In the genomic region with DNA sequence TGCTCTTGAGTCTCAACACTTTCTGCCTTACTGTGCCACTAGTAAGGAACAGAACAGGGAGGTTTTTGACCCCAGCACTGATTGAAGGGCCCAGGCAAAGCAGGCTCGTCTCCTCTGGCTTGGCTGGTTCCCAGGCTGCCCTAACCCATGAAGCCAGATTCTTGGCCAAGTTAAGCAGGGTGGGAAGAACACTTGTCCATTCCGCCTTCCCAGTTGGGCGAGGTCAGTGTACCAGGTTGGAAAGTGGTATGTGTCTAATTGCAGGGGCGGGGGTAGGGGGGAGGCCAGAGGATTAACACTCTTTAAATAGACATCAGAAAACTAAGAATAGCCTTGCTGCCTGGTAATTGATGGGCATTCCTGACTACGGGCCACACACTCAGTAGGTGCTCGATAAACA, we compare ENCODE assay signal across 28 cellular contexts. TPM values are rescaled to one million over a fixed set of nuclear protein-coding genes. Genes with fewer than 3 reads are reported as not detected.
DNase-seq lines count a peak whose midpoint lies in the region; ATAC-seq and TF ChIP-seq lines count a peak whose summit lies in the region.
"Had no signal": no experiment of that assay in that cellular context is flagged by ENCODE, and none has a peak within 500 bp of the region (broad histone marks: within the 10 kb centered on the region; RNA-seq: fewer than 3 reads in every experiment).

No MANE protein-coding gene starts in this region.

- H3K27me3 ChIP-seq in PC-9 (ENCODE audit: insufficient read depth, low read depth) (no peaks in the 10 kb centered on the region), left ventricle myocardium inferior (ENCODE audit: low read depth) (no peaks in the 10 kb centered on the region), stomach (no peaks in the 10 kb centered on the region), A673 (replicated peaks; ENCODE audit: insufficient read depth, low read depth, low read length, poor library complexity) (no peaks in the 10 kb centered on the region)
- H3K27me3 ChIP-seq: MG63, pancreas, upper lobe of left lung had no signal

- POLR2A ChIA-PET in PC-9 (lab: Charles Lee; ENCODE audit: unreplicated experiment): no interaction called here
- POLR2A ChIA-PET in A673 (lab: Charles Lee; ENCODE audit: low non-redundant PET): no interaction called here

- CTCF ChIA-PET in PC-9 (lab: Charles Lee): interaction anchor here (0.6 kb wide), 1 partner anchor 637 kb away, joined by 4 read pairs; no protein-coding TSS in a partner anchor
- CTCF ChIA-PET in A673 (lab: Charles Lee): no interaction called here

- H2AFZ ChIP-seq in PC-9: no peak overlapping the region

- 60 to 67% (median 63%) methylated on average over 6 of the region's 6 CpGs for WGBS in stomach, 5 donors

- no peak overlapping the region for H3K4me2 ChIP-seq in PC-9
- H3K4me2 ChIP-seq: A549, KMS-11 had no signal

- no peak for ATAC-seq in GM18520 (IDR thresholded peaks at IDR 0.05; ENCODE audit: unreplicated experiment)
- ATAC-seq: A549; activated CD8-positive, alpha-beta T cell treated with anti-CD3 and anti-CD28 coated beads for 36 hours; pancreas had no signal

- no peak overlapping the region for H3K4me3 ChIP-seq in PC-9
- H3K4me3 ChIP-seq in left ventricle myocardium inferior: peak overlapping the region; percentile 41
- H3K4me3 ChIP-seq in stomach: no peak overlapping the region
- no peak overlapping the region for H3K4me3 ChIP-seq in A673 (ENCODE audit: low read depth, low read length, poor library complexity, severe bottlenecking)
- H3K4me3 ChIP-seq: A549, MG63, pancreas, upper lobe of left lung had no signal

- H3K27ac ChIP-seq in PC-9 (0 out of 2 replicates have a peak overlapping the region, but pooled peaks have one; percentile 24), left ventricle myocardium inferior (replicated peaks) (peak overlapping the region; percentile 78), stomach (peak overlapping the region in 3 of 5 donors; percentile 4 to 70 (median 53)), A673 (ENCODE audit: low read depth, low read length, poor library complexity, severe bottlenecking) (no peak overlapping the region)
- H3K27ac ChIP-seq: A549, KMS-11, pancreas had no signal

- TF ChIP-seq EP300 in stomach (IDR thresholded peaks at IDR 0.05): no peak

- BruUV-seq in PC-9 (replicated peaks; lab: Mats Ljungman, UMichigan) (no TSS peak), A673 (replicated peaks; lab: Mats Ljungman, UMichigan) (no TSS peak)

- peaks cover 79% of the 10 kb centered on the region for H3F3A ChIP-seq in PC-9 (ENCODE audit: insufficient read depth, low read depth)

- no peak for DNase-seq in PC-9
- DNase-seq in left ventricle myocardium inferior: peak; percentile 72
- DNase-seq in myocyte (ENCODE audit: low read depth): peak; percentile 94
- DNase-seq in stomach: no peak
- DNase-seq in NCI-H82 treated with DMSO at 0.1 percent for 48 hours (lab: John Stamatoyannopoulos, UW; ENCODE audit: unreplicated experiment): no peak
- no peak for DNase-seq in SKM-1 (lab: John Stamatoyannopoulos, UW; ENCODE audit: unreplicated experiment)
- DNase-seq in A673 (ENCODE audit: low spot score): no peak
- DNase-seq: activated CD8-positive, alpha-beta memory T cell treated with anti-CD3 and anti-CD28 coated beads, Interleukin-2, amount 50 U/mL, for 48 hours; activated CD8-positive, alpha-beta T cell treated with anti-CD3 and anti-CD28 coated beads for 36 hours; activated naive CD4-positive, alpha-beta T cell treated with anti-CD3 and anti-CD28 coated beads for 36 hours; AML-193; CD4-positive, CD25-positive, alpha-beta regulatory T cell; erythroblast; MG63; NCI-H1105 treated with DMSO at 0.1 percent for 48 hours; NCI-H1930; NCI-H524 treated with DMSO at 0.1 percent for 48 hours; NK-92 treated with Interleukin-12 subunit alpha and Interleukin-12 subunit beta, amount 100 ng/mL, for 24 hours; pancreas; retina; SHP77 treated with DMSO at 0.1 percent for 48 hours; stimulated activated CD4-positive, alpha-beta T cell treated with anti-CD3 and anti-CD28 coated beads, Interleukin-12 subunit alpha, Interleukin-12 subunit beta, amount 100 ng/mL, for 4 hours; stimulated activated CD4-positive, alpha-beta T cell treated with anti-CD3 and anti-CD28 coated beads, Interleukin-4, amount 100 ng/mL, for 1 hour; substantia nigra; upper lobe of left lung had no signal

- no peak for TF ChIP-seq POLR2A in stomach (IDR thresholded peaks at IDR 0.05)

- H3K9me3 ChIP-seq in PC-9 (ENCODE audit: insufficient read depth, low read depth) (no peaks in the 10 kb centered on the region), left ventricle myocardium inferior (replicated peaks) (no peaks in the 10 kb centered on the region), stomach (no peaks in the 10 kb centered on the region), A673 (ENCODE audit: low read depth, low read length, poor library complexity, severe bottlenecking) (no peaks in the 10 kb centered on the region)
- H3K9me3 ChIP-seq: A549, MG63, pancreas, upper lobe of left lung had no signal

- TF ChIP-seq CTCF in PC-9 (conservative IDR thresholded peaks at IDR 0.05) (no peak), left ventricle myocardium inferior (IDR thresholded peaks at IDR 0.05; ENCODE audit: borderline replicate concordance) (no peak), stomach (IDR thresholded peaks at IDR 0.05) (no peak), A673 (conservative IDR thresholded peaks at IDR 0.05; ENCODE audit: low read depth, low read length) (no peak)

- no peaks in the 10 kb centered on the region for H3K9me2 ChIP-seq in PC-9 (ENCODE audit: insufficient read depth)

- peaks cover 100% of the 10 kb centered on the region for H4K20me1 ChIP-seq in PC-9 (ENCODE audit: insufficient read depth)

- peaks cover 90% of the 10 kb centered on the region for H3K36me3 ChIP-seq in PC-9 (ENCODE audit: low read depth)
- peaks cover 33% of the 10 kb centered on the region for H3K36me3 ChIP-seq in left ventricle myocardium inferior
- H3K36me3 ChIP-seq in stomach: peaks cover 0 to 11% (median 0%) of the 10 kb centered on the region in 4 donors
- no peaks in the 10 kb centered on the region for H3K36me3 ChIP-seq in A673 (ENCODE audit: insufficient read depth, low read length, poor library complexity, severe bottlenecking)
- H3K36me3 ChIP-seq: pancreas had no signal

- intact Hi-C loops in PC-9 (cut with micrococcal nuclease; ENCODE audit: unreplicated experiment) (no loop called here), left ventricle myocardium inferior (cut with micrococcal nuclease) (no loop called here), stomach (cut with DNase I; ENCODE audit: low total_unique reads) (no loop called here), A673 (cut with micrococcal nuclease; ENCODE audit: unreplicated experiment) (no loop called here)

- H3K4me1 ChIP-seq in PC-9 (replicated peaks; ENCODE audit: insufficient read depth) (peaks cover 40% of the 10 kb centered on the region), left ventricle myocardium inferior (peaks cover 98% of the 10 kb centered on the region), stomach (peaks cover 0 to 88% (median 47%) of the 10 kb centered on the region in 4 donors), A673 (ENCODE audit: insufficient read depth, low read length, poor library complexity, severe bottlenecking) (no peaks in the 10 kb centered on the region)
- H3K4me1 ChIP-seq: A549, pancreas had no signal

- peaks cover 100% of the 10 kb centered on the region for H3K79me2 ChIP-seq in PC-9 (ENCODE audit: low read depth)

RNA-seq across cellular contexts. Expression of gene TIMP3, which starts 14.4 kb away (rescaled TPM):
- total RNA-seq in PC-9 (2021) (79.8 and 89.3 TPM in 2 replicates), left ventricle myocardium inferior (250 TPM), myocyte (4.0 and 5.2 TPM in 2 replicates), stomach (100 to 1,000 TPM; 103 to 248 (median 212) TPM), A673 (2021) (13.7 and 14.1 TPM in 2 replicates)
- polyA plus RNA-seq in myocyte (2012): 1,125 TPM
- 10 to 100 TPM; 30.4 to 55.9 (median 39.4) TPM for polyA plus RNA-seq in stomach
- total RNA-seq: activated naive CD4-positive, alpha-beta T cell treated with anti-CD3 and anti-CD28 coated beads for 36 hours had no signal
- polyA plus RNA-seq: CD4-positive, CD25-positive, alpha-beta regulatory T cell had no signal

Comparison
In these comparisons a context has a peak if more than half of its experiments do, and no peak if none do; other contexts are left out.
1. DNase-seq: peak in left ventricle myocardium inferior (single experiment) and myocyte (single experiment); none in PC-9 (0 of 2), stomach (single experiment), NCI-H82 treated with DMSO at 0.1 percent for 48 hours (single experiment), SKM-1 (single experiment) and A673 (single experiment).